In the genomic region with DNA sequence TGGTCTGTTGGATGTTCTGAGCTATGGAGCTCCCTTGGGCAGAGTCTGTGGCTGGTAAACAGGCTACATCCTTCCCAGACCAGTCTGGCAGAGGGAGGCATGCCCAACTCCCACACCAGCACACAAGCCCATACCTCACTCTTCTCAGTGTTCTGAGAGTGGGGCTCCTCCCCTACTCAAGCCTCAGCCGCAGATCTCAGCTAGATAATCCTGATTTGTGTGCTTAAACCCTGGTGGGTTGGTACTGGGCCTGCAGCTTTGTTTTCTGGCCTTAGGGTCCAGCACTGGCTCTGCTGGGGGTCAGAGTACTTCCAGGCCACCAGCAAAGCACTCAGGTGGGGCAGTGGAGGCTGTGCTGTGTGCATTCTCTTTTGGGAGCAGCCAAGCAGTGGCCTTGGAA, we compare ENCODE assay signal across 17 cellular contexts.
A peak's percentile ranks its signal among the peaks of the same experiment; 100 is the strongest.
DNase-seq lines count a peak whose midpoint lies in the region; ATAC-seq and TF ChIP-seq lines count a peak whose summit lies in the region.
"Had no signal": no experiment of that assay in that cellular context is flagged by ENCODE, and none has a peak within 500 bp of the region (broad histone marks: within the 10 kb centered on the region; RNA-seq: fewer than 3 reads in every experiment).

No MANE protein-coding gene starts in this region.

- no peaks in the 10 kb centered on the region for H3K9me3 ChIP-seq in WERI-Rb-1 (ENCODE audit: severe bottlenecking)
- H3K9me3 ChIP-seq: A549, Caco-2 had no signal

- H3K36me3 ChIP-seq in WERI-Rb-1, result no peaks in the 10 kb centered on the region

- no peak for DNase-seq in natural killer cell treated with Interleukin-12 subunit alpha and Interleukin-12 subunit beta and Interleukin-15 and Interleukin-18, amount 100 ng/mL, for 72 hours (ENCODE audit: low spot score)
- DNase-seq in natural killer cell, result no peak
- DNase-seq in WERI-Rb-1, result peak; percentile 74
- no peak for DNase-seq in neural crest cell (ENCODE audit: low read depth, low spot score)
- DNase-seq in stimulated activated naive CD4-positive, alpha-beta T cell (lab: John Stamatoyannopoulos, UW), result no peak
- DNase-seq in NCI-H2081 treated with DMSO at 0.1 percent for 48 hours (lab: John Stamatoyannopoulos, UW), result no peak
- no peak for DNase-seq in foreskin fibroblast
- DNase-seq: AML-193; Caco-2; CD4-positive, alpha-beta T cell; GDM1; GM23248 had no signal

- no peak for TF ChIP-seq CTCF in natural killer cell (IDR thresholded peaks at IDR 0.05)
- TF ChIP-seq CTCF in WERI-Rb-1 (IDR thresholded peaks at IDR 0.05; ENCODE audit: low read depth, low read length), result no peak
- TF ChIP-seq CTCF in neural crest cell (conservative IDR thresholded peaks at IDR 0.05), result no peak
- no peak for TF ChIP-seq CTCF in foreskin fibroblast (IDR thresholded peaks at IDR 0.05; ENCODE audit: low read depth, low read length)

- ATAC-seq in natural killer cell treated with Interleukin-12 subunit alpha and Interleukin-12 subunit beta and Interleukin-15 and Interleukin-18, amount 100 ng/mL, for 72 hours, result peak; percentile 43 to 48
- ATAC-seq in natural killer cell (no peak), HG02763 (IDR thresholded peaks at IDR 0.05; ENCODE audit: unreplicated experiment) (no peak)
- ATAC-seq: A549 had no signal

- H3K27ac Mint-ChIP-seq in natural killer cell treated with Interleukin-12 subunit alpha and Interleukin-12 subunit beta and Interleukin-15 and Interleukin-18, amount 100 ng/mL, for 72 hours, result no peak overlapping the region
- H3K27ac Mint-ChIP-seq in natural killer cell, result no peak overlapping the region
- peak overlapping the region; percentile 63 for H3K27ac Mint-ChIP-seq in neural crest cell (ENCODE audit: unreplicated experiment)
- H3K27ac Mint-ChIP-seq: CD4-positive, alpha-beta T cell had no signal

- peaks cover 0 to 7% of the 10 kb centered on the region in 2 donors for H3K27me3 Mint-ChIP-seq in natural killer cell treated with Interleukin-12 subunit alpha and Interleukin-12 subunit beta and Interleukin-15 and Interleukin-18, amount 100 ng/mL, for 72 hours
- peaks cover 0 to 4% of the 10 kb centered on the region in 2 donors for H3K27me3 Mint-ChIP-seq in natural killer cell (ENCODE audit: low read depth in 2 of 2)
- peaks cover 15% of the 10 kb centered on the region for H3K27me3 Mint-ChIP-seq in neural crest cell (ENCODE audit: low read depth)
- H3K27me3 Mint-ChIP-seq: CD4-positive, alpha-beta T cell had no signal

- no peaks in the 10 kb centered on the region for H3K36me3 Mint-ChIP-seq in natural killer cell treated with Interleukin-12 subunit alpha and Interleukin-12 subunit beta and Interleukin-15 and Interleukin-18, amount 100 ng/mL, for 72 hours
- H3K36me3 Mint-ChIP-seq in natural killer cell (no peaks in the 10 kb centered on the region), neural crest cell (ENCODE audit: low read depth) (no peaks in the 10 kb centered on the region)

- H3K4me3 Mint-ChIP-seq in natural killer cell treated with Interleukin-12 subunit alpha and Interleukin-12 subunit beta and Interleukin-15 and Interleukin-18, amount 100 ng/mL, for 72 hours, result no peak overlapping the region
- H3K4me3 Mint-ChIP-seq in natural killer cell, result no peak overlapping the region
- no peak overlapping the region for H3K4me3 Mint-ChIP-seq in neural crest cell
- H3K4me3 Mint-ChIP-seq: CD4-positive, alpha-beta T cell had no signal

- H3K27me3 ChIP-seq in WERI-Rb-1 (ENCODE audit: insufficient read depth, low read depth, severe bottlenecking), result no peaks in the 10 kb centered on the region

- intact Hi-C loops in natural killer cell (cut with micrococcal nuclease), result no loop called here

- H3K4me3 ChIP-seq in WERI-Rb-1 (ENCODE audit: low read depth, low read length) (no peak overlapping the region), foreskin fibroblast (ENCODE audit: low read depth in 1 of 2, low read length in 2 of 2) (no peak overlapping the region)
- H3K4me3 ChIP-seq: A549, GM23248 had no signal

- peaks cover 0 to 6% of the 10 kb centered on the region in 2 donors for H3K4me1 Mint-ChIP-seq in natural killer cell treated with Interleukin-12 subunit alpha and Interleukin-12 subunit beta and Interleukin-15 and Interleukin-18, amount 100 ng/mL, for 72 hours (ENCODE audit: low read depth in 2 of 2)
- H3K4me1 Mint-ChIP-seq in natural killer cell (no peaks in the 10 kb centered on the region), neural crest cell (no peaks in the 10 kb centered on the region)

- H3K27ac ChIP-seq in WERI-Rb-1, result peak overlapping the region; percentile 52
- H3K27ac ChIP-seq: 22Rv1, A549, C4-2B, GM23248, HL-60 had no signal

- H3K9me3 Mint-ChIP-seq in natural killer cell treated with Interleukin-12 subunit alpha and Interleukin-12 subunit beta and Interleukin-15 and Interleukin-18, amount 100 ng/mL, for 72 hours, result no peaks in the 10 kb centered on the region
- H3K9me3 Mint-ChIP-seq in natural killer cell (no peaks in the 10 kb centered on the region), neural crest cell (no peaks in the 10 kb centered on the region)
- H3K9me3 Mint-ChIP-seq: CD4-positive, alpha-beta T cell had no signal

Comparison
In these comparisons a context has a peak if more than half of its experiments do, and no peak if none do; other contexts are left out.
1. ATAC-seq: peak in natural killer cell treated with Interleukin-12 subunit alpha and Interleukin-12 subunit beta and Interleukin-15 and Interleukin-18, amount 100 ng/mL, for 72 hours (2 of 2); none in natural killer cell (0 of 3) and HG02763 (single experiment).